25 cellular contexts compared by ENCODE assay signal in the genomic region with DNA sequence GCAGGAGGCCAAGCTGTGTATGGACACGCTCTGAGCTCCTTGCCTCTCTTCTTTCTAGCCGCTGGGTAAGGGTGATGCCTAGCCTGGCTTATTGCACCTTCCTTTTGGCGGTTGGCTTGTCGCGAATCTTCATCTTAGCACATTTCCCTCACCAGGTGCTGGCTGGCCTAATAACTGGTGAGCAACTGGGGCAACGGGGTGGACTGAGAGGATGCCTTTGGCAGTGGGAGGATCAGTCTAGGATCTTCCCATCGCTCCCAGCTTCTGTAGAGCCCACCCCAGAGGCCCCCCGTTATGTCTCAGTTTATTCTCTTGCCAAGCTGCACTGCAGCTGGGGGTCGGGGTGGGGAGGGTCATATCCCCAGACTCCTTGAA.
"Had no signal": no experiment of that assay in that cellular context is flagged by ENCODE, and none has a peak within 500 bp of the region (broad histone marks: within the 10 kb centered on the region; RNA-seq: fewer than 3 reads in every experiment).

No MANE protein-coding gene starts in this region.

- H3K36me3 Mint-ChIP-seq: activated naive CD8-positive, alpha-beta T cell had no signal

- H3K4me3 ChIP-seq: esophagus squamous epithelium, lung, tibial nerve, vagina had no signal

- H3K27me3 ChIP-seq: esophagus squamous epithelium, tibial nerve, vagina had no signal

- H3K27ac ChIP-seq: vagina had no signal

- H3K27ac Mint-ChIP-seq: activated T-cell treated with anti-CD3 and anti-CD28 coated beads, Interleukin-2, amount 50 U/mL, for 72 hours; mesothelial cell of epicardium; T-cell had no signal

- H3K9me3 Mint-ChIP-seq: activated T-cell treated with anti-CD3 and anti-CD28 coated beads, Interleukin-2, amount 50 U/mL, for 72 hours; mesothelial cell of epicardium; nephron; T-cell had no signal

- H3K4me3 Mint-ChIP-seq: activated naive CD8-positive, alpha-beta T cell; activated T-cell treated with anti-CD3 and anti-CD28 coated beads, Interleukin-2, amount 50 U/mL, for 72 hours; mesothelial cell of epicardium; T-cell had no signal

- FAIRE-seq: endothelial cell of umbilical vein had no signal

- DNase-seq: activated CD4-positive, CD25-positive, alpha-beta regulatory T cell treated with anti-CD3 and anti-CD28 coated beads, Interleukin-2, amount 50 U/mL, for 72 hours; activated CD8-positive, alpha-beta memory T cell treated with anti-CD3 and anti-CD28 coated beads for 24 hours; activated CD8-positive, alpha-beta memory T cell treated with anti-CD3 and anti-CD28 coated beads, Interleukin-2, amount 50 U/mL, for 48 hours; activated gamma-delta T cell; activated T-cell treated with anti-CD3 and anti-CD28 coated beads, Interleukin-2, amount 50 U/mL, for 72 hours; dermis blood vessel endothelial cell; effector memory CD4-positive, alpha-beta T cell; esophagus squamous epithelium; hippocampal formation; islet precursor cell; occipital lobe; stimulated activated CD4-positive, alpha-beta T cell treated with anti-CD3 and anti-CD28 coated beads, Interleukin-12 subunit alpha, Interleukin-12 subunit beta, amount 100 ng/mL, for 4 hours; stimulated activated CD4-positive, alpha-beta T cell treated with anti-CD3 and anti-CD28 coated beads, Interleukin-1b, Interleukin-23, amount 100 ng/mL, for 48 hours; stimulated activated CD8-positive, alpha-beta memory T cell treated with anti-CD3 and anti-CD28 coated beads, Interleukin-4, amount 100 ng/mL, for 48 hours; stimulated activated naive CD8-positive, alpha-beta T cell treated with anti-CD3 and anti-CD28 coated beads, Interleukin-15, Interleukin-2, amounts not matched to agents 100 U/mL and 50 U/mL, for 24 hours; substantia nigra; T-cell; T-helper 9 cell had no signal

- H3K27me3 Mint-ChIP-seq: activated naive CD8-positive, alpha-beta T cell; T-cell had no signal

- H3K9me3 ChIP-seq: esophagus squamous epithelium, tibial nerve, vagina had no signal

- ATAC-seq: activated T-cell treated with anti-CD3 and anti-CD28 coated beads, Interleukin-2, amount 50 U/mL, for 72 hours; stimulated activated naive CD8-positive, alpha-beta T cell treated with anti-CD3 and anti-CD28 coated beads, Interleukin-15, Interleukin-2, amounts not matched to agents 100 U/mL and 50 U/mL, for 24 hours; T-cell had no signal
